ENCODE assay signal across 27 cellular contexts in genomic region chr1:167065481-167065880, GRCh38. TPM values are rescaled to one million over a fixed set of nuclear protein-coding genes. Genes with fewer than 3 reads are reported as not detected.
"Had no signal": no experiment of that assay in that cellular context is flagged by ENCODE, and none has a peak within 500 bp of the region (broad histone marks: within the 10 kb centered on the region; RNA-seq: fewer than 3 reads in every experiment).

No MANE protein-coding gene starts in this region.

- H3K27me3 ChIP-seq: left lung, uterus had no signal

- DNase-seq: activated CD4-positive, alpha-beta T cell treated with anti-CD3 and anti-CD28 coated beads, Interleukin-2, amount 10 ng/mL, durations not matched to agents 24 days and 14 days; activated CD4-positive, CD25-positive, alpha-beta regulatory T cell; activated CD8-positive, alpha-beta T cell treated with anti-CD3 and anti-CD28 coated beads for 36 hours; activated naive CD4-positive, alpha-beta T cell; activated naive CD8-positive, alpha-beta T cell treated with anti-CD3 and anti-CD28 coated beads for 36 hours; activated T-cell treated with anti-CD3 and anti-CD28 coated beads, Interleukin-2, amount 50 U/mL, for 1 hour; amniotic stem cell; caudate nucleus; foreskin keratinocyte; glutamatergic neuron; hippocampal formation; left lung; midbrain; psoas muscle; right cardiac atrium; stimulated activated naive CD8-positive, alpha-beta T cell treated with anti-CD3 and anti-CD28 coated beads, Interleukin-15, Interleukin-2, amounts not matched to agents 100 U/mL and 50 U/mL, for 24 hours; substantia nigra; T-helper 9 cell; tibial artery; uterus had no signal

- H3K27ac ChIP-seq: foreskin keratinocyte, left lung, psoas muscle, tibial artery, uterus had no signal

- H3K36me3 ChIP-seq: left lung, tibial artery, uterus had no signal

- H3K9me3 ChIP-seq: left lung, psoas muscle, tibial artery, uterus had no signal

- H3K4me3 ChIP-seq: left lung, psoas muscle, tibial artery, uterus had no signal

- H3K4me1 ChIP-seq: foreskin keratinocyte, psoas muscle, uterus had no signal

- FAIRE-seq: keratinocyte had no signal

RNA-seq across cellular contexts. Expression of gene GPA33, which starts 24.7 kb away (rescaled TPM):
- total RNA-seq: activated CD4-positive, alpha-beta T cell treated with anti-CD3 and anti-CD28 coated beads, Interleukin-2, amount 10 ng/mL, durations not matched to agents 24 days and 14 days; activated naive CD8-positive, alpha-beta T cell treated with anti-CD3 and anti-CD28 coated beads for 36 hours; epithelial cell of proximal tubule; fibroblast of lung; foreskin keratinocyte; lung microvascular endothelial cell; neural crest cell; osteoblast had no signal

RNA-seq across cellular contexts. Expression of gene STYXL2, which starts 28.4 kb away (rescaled TPM):
- total RNA-seq: activated CD4-positive, alpha-beta T cell treated with anti-CD3 and anti-CD28 coated beads, Interleukin-2, amount 10 ng/mL, durations not matched to agents 24 days and 14 days; activated CD8-positive, alpha-beta T cell treated with anti-CD3 and anti-CD28 coated beads for 36 hours; activated naive CD8-positive, alpha-beta T cell treated with anti-CD3 and anti-CD28 coated beads for 36 hours; activated T-helper 17 cell treated with anti-CD3 and anti-CD28 coated beads, Interleukin-2, amount 50 U/mL, for 72 hours; epithelial cell of proximal tubule; fibroblast of lung; foreskin keratinocyte; lung microvascular endothelial cell; osteoblast had no signal
